Comparison of ENCODE assay signal across 17 cellular contexts in genomic region chr12:93325855-93326254, GRCh38. TPM values are rescaled to one million over a fixed set of nuclear protein-coding genes. Genes with fewer than 3 reads are reported as not detected.
DNase-seq lines count a peak whose midpoint lies in the region; ATAC-seq and TF ChIP-seq lines count a peak whose summit lies in the region.
"Had no signal": no experiment of that assay in that cellular context is flagged by ENCODE, and none has a peak within 500 bp of the region (broad histone marks: within the 10 kb centered on the region; RNA-seq: fewer than 3 reads in every experiment).

No MANE protein-coding gene starts in this region.

- no peak overlapping the region for H3K4me3 Mint-ChIP-seq in chondrocyte (ENCODE audit: unreplicated experiment)
- H3K4me3 Mint-ChIP-seq: activated T-helper 17 cell treated with anti-CD3 and anti-CD28 coated beads, Interleukin-2, amount 50 U/mL, for 72 hours; dendritic cell treated with granulocyte-macrophage colony-stimulating factor and Interleukin-4, amounts not matched to agents 40 ng/mL and 50 ng/mL, for 4 days; naive B cell had no signal

- H3K9ac ChIP-seq in mesenchymal stem cell (ENCODE audit: low read length): no peak overlapping the region

- no peak overlapping the region for H2BK15ac ChIP-seq in mesenchymal stem cell (ENCODE audit: low read depth, poor library complexity, severe bottlenecking)

- intact Hi-C loops in testis (cut with DNase I; ENCODE audit: low total_unique reads): no loop called here

- H3K36me3 ChIP-seq in mesenchymal stem cell (ENCODE audit: control insufficient read depth in 1 of 2, insufficient read depth in 2 of 2, low read depth in 1 of 2, low read length in 2 of 2): no peaks in the 10 kb centered on the region
- H3K36me3 ChIP-seq in testis (ENCODE audit: low read depth, missing control alignments): no peaks in the 10 kb centered on the region
- H3K36me3 ChIP-seq: esophagus squamous epithelium, SJSA1 had no signal

- H3K27ac Mint-ChIP-seq in chondrocyte (ENCODE audit: unreplicated experiment): no peak overlapping the region
- H3K27ac Mint-ChIP-seq: activated T-helper 17 cell treated with anti-CD3 and anti-CD28 coated beads, Interleukin-2, amount 50 U/mL, for 72 hours; dendritic cell treated with granulocyte-macrophage colony-stimulating factor and Interleukin-4, amounts not matched to agents 40 ng/mL and 50 ng/mL, for 4 days; naive B cell had no signal

- H2AK5ac ChIP-seq in mesenchymal stem cell (ENCODE audit: low read length, severe bottlenecking): no peak overlapping the region

- H3K4ac ChIP-seq in mesenchymal stem cell (ENCODE audit: low read depth in 1 of 2, low read length in 2 of 2): no peak overlapping the region

- H3K23ac ChIP-seq in mesenchymal stem cell (ENCODE audit: low read length in 2 of 2): no peak overlapping the region

- H2BK5ac ChIP-seq in mesenchymal stem cell (ENCODE audit: low read depth, low read length, poor library complexity, severe bottlenecking): no peak overlapping the region

- ATAC-seq in GM21447 (IDR thresholded peaks at IDR 0.05; ENCODE audit: unreplicated experiment): no peak
- ATAC-seq: activated T-helper 17 cell treated with anti-CD3 and anti-CD28 coated beads, Interleukin-2, amount 50 U/mL, for 72 hours; stimulated activated naive CD8-positive, alpha-beta T cell treated with anti-CD3 and anti-CD28 coated beads, Interleukin-15, Interleukin-2, amounts not matched to agents 100 U/mL and 50 U/mL, for 24 hours had no signal

- H3K27me3 ChIP-seq in mesenchymal stem cell (ENCODE audit: control insufficient read depth in 1 of 2, insufficient read depth in 1 of 2, low read length in 2 of 2) (no peaks in the 10 kb centered on the region), testis (no peaks in the 10 kb centered on the region)
- H3K27me3 ChIP-seq: esophagus squamous epithelium, SJSA1 had no signal

- 33% methylated on average over 4 of the region's 7 CpGs for WGBS in mesenchymal stem cell
- WGBS in testis, 2 donors: 95 to 96% methylated on average over 7 of the region's 7 CpGs

- H2AFZ ChIP-seq in mesenchymal stem cell (ENCODE audit: low read depth, low read length): no peak overlapping the region

- no peak overlapping the region for H4K91ac ChIP-seq in mesenchymal stem cell (ENCODE audit: low read length)

- TF ChIP-seq CTCF in chondrocyte (IDR thresholded peaks at IDR 0.05) (no peak), testis (IDR thresholded peaks at IDR 0.05) (no peak)

- no peaks in the 10 kb centered on the region for H3K79me1 ChIP-seq in mesenchymal stem cell (replicated peaks; ENCODE audit: low read length, poor library complexity, severe bottlenecking)

- H3K4me1 ChIP-seq in mesenchymal stem cell (ENCODE audit: control insufficient read depth, insufficient read depth, low read depth, low read length) (no peaks in the 10 kb centered on the region), testis (no peaks in the 10 kb centered on the region)
- H3K4me1 ChIP-seq: esophagus squamous epithelium had no signal

- H2BK12ac ChIP-seq in mesenchymal stem cell (ENCODE audit: low read length in 2 of 2): no peak overlapping the region

- no peaks in the 10 kb centered on the region for H3K36me3 Mint-ChIP-seq in chondrocyte (ENCODE audit: low read depth)
- H3K36me3 Mint-ChIP-seq: naive B cell had no signal

- peak; percentile 73 for DNase-seq in Daoy (ENCODE audit: low read depth)
- peak; percentile 43 for DNase-seq in NCI-H226
- peak; percentile 53 for DNase-seq in dermis blood vessel endothelial cell
- DNase-seq in mesenchymal stem cell: peak; percentile 84
- no peak for DNase-seq in chondrocyte (ENCODE audit: low spot score)
- no peak for DNase-seq in NCI-H526 treated with DMSO at 0.1 percent for 48 hours (lab: John Stamatoyannopoulos, UW)
- DNase-seq in testis: no peak
- DNase-seq: esophagus squamous epithelium; naive B cell; NCI-H1417 treated with DMSO at 0.1 percent for 48 hours; posterior cingulate gyrus; stimulated activated naive CD8-positive, alpha-beta T cell treated with anti-CD3 and anti-CD28 coated beads, Interleukin-15, Interleukin-2, amounts not matched to agents 100 U/mL and 50 U/mL, for 24 hours had no signal

- H2BK120ac ChIP-seq in mesenchymal stem cell (ENCODE audit: low read depth, low read length): no peak overlapping the region

- H3K4me3 ChIP-seq in mesenchymal stem cell (ENCODE audit: insufficient read depth in 1 of 2, low read depth in 1 of 2, low read length in 2 of 2) (no peak overlapping the region), testis (no peak overlapping the region)
- H3K4me3 ChIP-seq: esophagus squamous epithelium, SJSA1 had no signal

- H4K8ac ChIP-seq in mesenchymal stem cell (ENCODE audit: low read length): no peak overlapping the region

- no peaks in the 10 kb centered on the region for H3K27me3 Mint-ChIP-seq in chondrocyte (ENCODE audit: low read depth)
- H3K27me3 Mint-ChIP-seq: activated T-helper 17 cell treated with anti-CD3 and anti-CD28 coated beads, Interleukin-2, amount 50 U/mL, for 72 hours; dendritic cell treated with granulocyte-macrophage colony-stimulating factor and Interleukin-4, amounts not matched to agents 40 ng/mL and 50 ng/mL, for 4 days; naive B cell had no signal

- H3K9me3 ChIP-seq in mesenchymal stem cell (ENCODE audit: control insufficient read depth, low read length) (no peaks in the 10 kb centered on the region), testis (no peaks in the 10 kb centered on the region)
- H3K9me3 ChIP-seq: esophagus squamous epithelium, SJSA1 had no signal

- peaks cover 9% of the 10 kb centered on the region for H3K4me1 Mint-ChIP-seq in chondrocyte (ENCODE audit: low read depth)
- H3K4me1 Mint-ChIP-seq: activated T-helper 17 cell treated with anti-CD3 and anti-CD28 coated beads, Interleukin-2, amount 50 U/mL, for 72 hours had no signal

- H3K27ac ChIP-seq in mesenchymal stem cell (ENCODE audit: low read length, poor library complexity, severe bottlenecking): no peak overlapping the region
- no peak overlapping the region for H3K27ac ChIP-seq in testis
- H3K27ac ChIP-seq: esophagus squamous epithelium, HL-60, SJSA1 had no signal

- no peak for TF ChIP-seq POLR2A in testis (IDR thresholded peaks at IDR 0.05)

- H3K4me2 ChIP-seq in mesenchymal stem cell (ENCODE audit: low read length, poor library complexity, severe bottlenecking): no peak overlapping the region

- H3K9me3 Mint-ChIP-seq in chondrocyte (ENCODE audit: low read depth): no peaks in the 10 kb centered on the region
- H3K9me3 Mint-ChIP-seq: activated T-helper 17 cell treated with anti-CD3 and anti-CD28 coated beads, Interleukin-2, amount 50 U/mL, for 72 hours; dendritic cell treated with granulocyte-macrophage colony-stimulating factor and Interleukin-4, amounts not matched to agents 40 ng/mL and 50 ng/mL, for 4 days; naive B cell had no signal

- H3K14ac ChIP-seq in mesenchymal stem cell (ENCODE audit: low read length in 2 of 2): no peak overlapping the region

- no peak overlapping the region for H3K18ac ChIP-seq in mesenchymal stem cell (ENCODE audit: low read depth in 1 of 2, low read length in 2 of 2)

RNA-seq across cellular contexts. Expression of gene NUDT4, which starts 51.9 kb away (rescaled TPM):
- 45.0 and 50.0 TPM in 2 replicates for total RNA-seq in Daoy (2014; rRNA removed; shearing (Covaris generic))
- total RNA-seq in dermis blood vessel endothelial cell (154 and 162 TPM in 2 replicates), chondrocyte (48.3 to 69.0 TPM (median 67.1 TPM) in 3 replicates), testis (10 to 100 TPM; 40.5 to 42.6 TPM)
- 54.8 TPM for polyA plus RNA-seq in mesenchymal stem cell (2013, experiment 1 of 2)
- polyA plus RNA-seq in mesenchymal stem cell (2013, experiment 2 of 2): 57.6 TPM
- 78.0 TPM for polyA plus RNA-seq in testis (ENCODE audit: insufficient read depth, low read depth, low replicate concordance)

Comparison
In these comparisons a context has a peak if more than half of its experiments do, and no peak if none do; other contexts are left out.
1. DNase-seq: peak in Daoy (single experiment), NCI-H226 (single experiment), dermis blood vessel endothelial cell (single experiment) and mesenchymal stem cell (single experiment); none in chondrocyte (single experiment), NCI-H526 treated with DMSO at 0.1 percent for 48 hours (single experiment) and testis (single experiment).